Comparison of ENCODE assay signal across 1 cellular context in genomic region chr3:42042747-42043115, GRCh38.
TF ChIP-seq lines count a peak whose summit lies in the region.

No MANE protein-coding gene starts in this region.

TF ChIP-seq in A549, 52 proteins besides CTCF, POLR2A, EP300 and RAD21 (continued from another document):
- TF ChIP-seq, protein P1, sequence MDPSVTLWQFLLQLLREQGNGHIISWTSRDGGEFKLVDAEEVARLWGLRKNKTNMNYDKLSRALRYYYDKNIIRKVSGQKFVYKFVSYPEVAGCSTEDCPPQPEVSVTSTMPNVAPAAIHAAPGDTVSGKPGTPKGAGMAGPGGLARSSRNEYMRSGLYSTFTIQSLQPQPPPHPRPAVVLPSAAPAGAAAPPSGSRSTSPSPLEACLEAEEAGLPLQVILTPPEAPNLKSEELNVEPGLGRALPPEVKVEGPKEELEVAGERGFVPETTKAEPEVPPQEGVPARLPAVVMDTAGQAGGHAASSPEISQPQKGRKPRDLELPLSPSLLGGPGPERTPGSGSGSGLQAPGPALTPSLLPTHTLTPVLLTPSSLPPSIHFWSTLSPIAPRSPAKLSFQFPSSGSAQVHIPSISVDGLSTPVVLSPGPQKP (IDR thresholded peaks at IDR 0.05; ENCODE audit: low read depth, low read length) = no peak
- TF ChIP-seq CBX8 (IDR thresholded peaks at IDR 0.05) (no peak), NFE2L2 (conservative IDR thresholded peaks at IDR 0.05; ENCODE audit: low read length) (no peak), SMC3 (IDR thresholded peaks at IDR 0.05) (no peak)
